ENCODE assay signal across 1 cellular context in the genomic region with DNA sequence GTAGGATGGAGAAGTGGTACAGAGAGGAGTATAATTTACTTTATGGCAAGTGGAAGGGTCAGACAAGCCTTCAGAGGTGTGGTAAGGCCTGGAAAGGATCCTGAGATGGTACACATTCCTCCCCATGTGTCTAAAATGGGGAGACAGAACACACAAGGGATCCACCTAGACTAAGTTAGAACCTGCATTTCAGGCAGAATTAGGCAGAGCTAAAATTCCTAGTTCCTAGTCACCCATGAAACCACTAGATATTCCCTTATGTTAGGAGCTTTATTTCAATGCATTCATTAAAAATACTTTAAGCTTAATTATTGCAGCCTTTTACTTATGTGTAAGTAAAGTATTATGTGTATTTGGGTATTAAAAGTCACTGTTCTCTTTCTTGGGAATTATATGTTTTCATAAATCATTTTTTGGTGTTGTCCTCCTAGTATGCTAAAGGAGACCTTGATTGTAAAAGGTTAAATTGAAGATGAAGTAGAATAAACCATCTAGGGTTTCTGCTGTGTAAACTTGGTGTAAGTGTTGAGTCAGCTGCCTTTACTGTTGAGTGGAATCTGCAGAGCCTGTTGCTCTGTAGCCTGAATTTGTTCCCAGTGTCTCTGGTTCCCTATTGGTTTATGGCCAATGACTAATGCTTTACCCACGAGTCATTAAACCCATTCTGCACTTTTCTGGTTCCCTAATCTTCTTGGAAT.
TF ChIP-seq lines count a peak whose summit lies in the region.

No MANE protein-coding gene starts in this region.

TF ChIP-seq in IMR-90, 13 proteins besides CTCF, POLR2A, EP300 and RAD21:
- TF ChIP-seq FOS (IDR thresholded peaks at IDR 0.05; ENCODE audit: low read depth, low read length) (peak; percentile 78; the same call in 1 of the 2 replicates), MAFK (IDR thresholded peaks at IDR 0.05; ENCODE audit: low read depth, low read length) (peak; percentile 92), MXI1 (IDR thresholded peaks at IDR 0.05; ENCODE audit: borderline replicate concordance, low read depth, low read length) (no peak), BHLHE40 (IDR thresholded peaks at IDR 0.05; ENCODE audit: low read depth, low read length) (0 out of 2 replicates have a peak, but pooled peaks have one; percentile 11), CHD1 (IDR thresholded peaks at IDR 0.05; ENCODE audit: low read depth, low read length) (no peak)
- TF ChIP-seq, protein P1, sequence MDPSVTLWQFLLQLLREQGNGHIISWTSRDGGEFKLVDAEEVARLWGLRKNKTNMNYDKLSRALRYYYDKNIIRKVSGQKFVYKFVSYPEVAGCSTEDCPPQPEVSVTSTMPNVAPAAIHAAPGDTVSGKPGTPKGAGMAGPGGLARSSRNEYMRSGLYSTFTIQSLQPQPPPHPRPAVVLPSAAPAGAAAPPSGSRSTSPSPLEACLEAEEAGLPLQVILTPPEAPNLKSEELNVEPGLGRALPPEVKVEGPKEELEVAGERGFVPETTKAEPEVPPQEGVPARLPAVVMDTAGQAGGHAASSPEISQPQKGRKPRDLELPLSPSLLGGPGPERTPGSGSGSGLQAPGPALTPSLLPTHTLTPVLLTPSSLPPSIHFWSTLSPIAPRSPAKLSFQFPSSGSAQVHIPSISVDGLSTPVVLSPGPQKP (IDR thresholded peaks at IDR 0.05; ENCODE audit: borderline replicate concordance, low read depth, low read length): no peak
